ENCODE assay signal across 29 cellular contexts in genomic region chr16:17499223-17499902, GRCh38.
"Had no signal": no experiment of that assay in that cellular context is flagged by ENCODE, and none has a peak within 500 bp of the region (broad histone marks: within the 10 kb centered on the region; RNA-seq: fewer than 3 reads in every experiment).

No MANE protein-coding gene starts in this region.

- H3K27ac Mint-ChIP-seq: activated B cell treated with CpG ODN at 0.5 μM for 24 hours; activated CD4-positive, alpha-beta T cell treated with anti-CD3 and anti-CD28 coated beads, Interleukin-2, amount 10 ng/mL, durations not matched to agents 24 days and 14 days; activated CD8-positive, alpha-beta memory T cell treated with anti-CD3 and anti-CD28 coated beads, Interleukin-2, amount 10 ng/mL, durations not matched to agents 7 days and 5 days; activated naive CD4-positive, alpha-beta T cell treated with anti-CD3 and anti-CD28 coated beads, Interleukin-2, amount 50 U/mL, for 24 hours; activated T-cell treated with anti-CD3 and anti-CD28 coated beads, Interleukin-2, amount 50 U/mL, for 24 hours; activated T-helper 1 cell treated with anti-CD3 and anti-CD28 coated beads, Interleukin-12 subunit alpha, Interleukin-12 subunit beta, Interleukin-2, Interleukin-4 antibody, amounts not matched to agents 30 ng/mL and 10 ng/mL and 1 ng/mL, durations not matched to agents 14 hours and 24 hours and 36 hours; T-helper 1 cell treated with Interleukin-12 subunit alpha and Interleukin-12 subunit beta and Interleukin-4 antibody, amounts not matched to agents 30 μg/mL and 1 μg/mL, for 36 hours had no signal

- H3K27me3 Mint-ChIP-seq: activated naive CD4-positive, alpha-beta T cell treated with anti-CD3 and anti-CD28 coated beads, Interleukin-2, amount 50 U/mL, for 24 hours; activated T-cell treated with anti-CD3 and anti-CD28 coated beads, Interleukin-2, amount 50 U/mL, for 24 hours had no signal

- H3K9me3 ChIP-seq: ascending aorta, body of pancreas, Peyer's patch, SJCRH30 had no signal

- H3K27me3 ChIP-seq: ascending aorta, body of pancreas, Peyer's patch, SJCRH30 had no signal

- H3K4me1 ChIP-seq: ascending aorta, body of pancreas, Peyer's patch, SJCRH30 had no signal

- H3K4me3 Mint-ChIP-seq: activated B cell treated with CpG ODN at 0.5 μM for 24 hours; activated CD4-positive, alpha-beta T cell treated with anti-CD3 and anti-CD28 coated beads, Interleukin-2, amount 10 ng/mL, durations not matched to agents 24 days and 14 days; activated CD8-positive, alpha-beta memory T cell treated with anti-CD3 and anti-CD28 coated beads, Interleukin-2, amount 10 ng/mL, durations not matched to agents 7 days and 5 days; activated naive CD4-positive, alpha-beta T cell treated with anti-CD3 and anti-CD28 coated beads, Interleukin-2, amount 50 U/mL, for 24 hours; activated T-cell treated with anti-CD3 and anti-CD28 coated beads, Interleukin-2, amount 50 U/mL, for 24 hours; activated T-helper 1 cell treated with anti-CD3 and anti-CD28 coated beads, Interleukin-12 subunit alpha, Interleukin-12 subunit beta, Interleukin-2, Interleukin-4 antibody, amounts not matched to agents 30 ng/mL and 10 ng/mL and 1 ng/mL, durations not matched to agents 14 hours and 24 hours and 36 hours; T-helper 1 cell treated with Interleukin-12 subunit alpha and Interleukin-12 subunit beta and Interleukin-4 antibody, amounts not matched to agents 30 μg/mL and 1 μg/mL, for 36 hours had no signal

- H3K9me3 Mint-ChIP-seq: activated B cell treated with CpG ODN at 0.5 μM for 24 hours; activated CD4-positive, alpha-beta T cell treated with anti-CD3 and anti-CD28 coated beads, Interleukin-2, amount 10 ng/mL, durations not matched to agents 24 days and 14 days; activated naive CD4-positive, alpha-beta T cell treated with anti-CD3 and anti-CD28 coated beads, Interleukin-2, amount 50 U/mL, for 24 hours; activated T-cell treated with anti-CD3 and anti-CD28 coated beads, Interleukin-2, amount 50 U/mL, for 24 hours; activated T-helper 1 cell treated with anti-CD3 and anti-CD28 coated beads, Interleukin-12 subunit alpha, Interleukin-12 subunit beta, Interleukin-2, Interleukin-4 antibody, amounts not matched to agents 30 ng/mL and 10 ng/mL and 1 ng/mL, durations not matched to agents 14 hours and 24 hours and 36 hours; T-helper 1 cell treated with Interleukin-12 subunit alpha and Interleukin-12 subunit beta and Interleukin-4 antibody, amounts not matched to agents 30 μg/mL and 1 μg/mL, for 36 hours had no signal

- H3K36me3 Mint-ChIP-seq: activated CD8-positive, alpha-beta memory T cell treated with anti-CD3 and anti-CD28 coated beads, Interleukin-2, amount 10 ng/mL, durations not matched to agents 7 days and 5 days; activated naive CD4-positive, alpha-beta T cell treated with anti-CD3 and anti-CD28 coated beads, Interleukin-2, amount 50 U/mL, for 24 hours had no signal

- H3K27ac ChIP-seq: ascending aorta, body of pancreas, Peyer's patch, RWPE1, SJCRH30 had no signal

- H3K36me3 ChIP-seq: ascending aorta, Peyer's patch, SJCRH30 had no signal

- DNase-seq: activated B cell treated with CpG ODN at 0.5 μM for 24 hours; activated CD4-positive, alpha-beta T cell treated with anti-CD3 and anti-CD28 coated beads for 1 hour; activated CD4-positive, alpha-beta T cell treated with anti-CD3 and anti-CD28 coated beads, Interleukin-2, amount 10 ng/mL, durations not matched to agents 24 days and 14 days; activated CD4-positive, alpha-beta T cell treated with anti-CD3 and anti-CD28 coated beads, Interleukin-2, amount 50 U/mL, for 48 hours; activated CD8-positive, alpha-beta memory T cell treated with anti-CD3 and anti-CD28 coated beads, Interleukin-2, amount 10 ng/mL, durations not matched to agents 7 days and 5 days; activated effector memory CD4-positive, alpha-beta T cell treated with Interleukin-2 at 50 U/mL for 16 hours; activated naive CD4-positive, alpha-beta T cell; activated T-cell treated with anti-CD3 and anti-CD28 coated beads, Interleukin-2, amount 50 U/mL, for 24 hours; amniotic stem cell; body of pancreas; central memory CD4-positive, alpha-beta T cell; Kasumi-1; NCI-H1048; NCI-H1417; NCI-H1694; NCI-H2029; NCI-H2107; NCI-H2171 treated with DMSO at 0.1 percent for 48 hours; NCI-H226; NCI-H526; Peyer's patch; Right ventricle myocardium superior; SJCRH30; T-helper 9 cell had no signal

- H3K4me3 ChIP-seq: ascending aorta, body of pancreas, Peyer's patch, SJCRH30 had no signal

- ATAC-seq: activated CD8-positive, alpha-beta memory T cell treated with anti-CD3 and anti-CD28 coated beads, Interleukin-2, amount 10 ng/mL, durations not matched to agents 7 days and 5 days; body of pancreas had no signal

- H3K4me1 Mint-ChIP-seq: activated B cell treated with CpG ODN at 0.5 μM for 24 hours; activated CD8-positive, alpha-beta memory T cell treated with anti-CD3 and anti-CD28 coated beads, Interleukin-2, amount 10 ng/mL, durations not matched to agents 7 days and 5 days; activated naive CD4-positive, alpha-beta T cell treated with anti-CD3 and anti-CD28 coated beads, Interleukin-2, amount 50 U/mL, for 24 hours had no signal
